ENCODE assay signal across 25 cellular contexts in genomic region chr9:110509787-110510186, GRCh38.
"Had no signal": no experiment of that assay in that cellular context is flagged by ENCODE, and none has a peak within 500 bp of the region (broad histone marks: within the 10 kb centered on the region; RNA-seq: fewer than 3 reads in every experiment).

No MANE protein-coding gene starts in this region.

- H3K36me3 ChIP-seq: lower lobe of right lung had no signal

- DNase-seq: activated CD4-positive, alpha-beta T cell treated with anti-CD3 and anti-CD28 coated beads for 36 hours; activated CD4-positive, CD25-positive, alpha-beta regulatory T cell; activated CD8-positive, alpha-beta memory T cell treated with anti-CD3 and anti-CD28 coated beads, Interleukin-2, amount 10 ng/mL, durations not matched to agents 7 days and 5 days; activated CD8-positive, alpha-beta T cell treated with anti-CD3 and anti-CD28 coated beads, Interleukin-2, amount 10 ng/mL, durations not matched to agents 7 days and 5 days; activated naive CD4-positive, alpha-beta T cell; activated T-cell treated with anti-CD3 and anti-CD28 coated beads, Interleukin-2, amount 50 U/mL, for 48 hours; anterior cingulate cortex; endodermal cell; foreskin keratinocyte; heart left ventricle; kidney glomerular epithelial cell; lower lobe of right lung; mucosa of descending colon; posterior cingulate gyrus; right cardiac atrium; stimulated activated naive CD4-positive, alpha-beta T cell treated with Interleukin-2 at 50 U/mL for 16 hours; T-helper 9 cell had no signal

- H3K4me1 Mint-ChIP-seq: activated CD4-positive, alpha-beta T cell treated with anti-CD3 and anti-CD28 coated beads for 36 hours; activated CD8-positive, alpha-beta memory T cell treated with anti-CD3 and anti-CD28 coated beads, Interleukin-2, amount 10 ng/mL, durations not matched to agents 7 days and 5 days; central memory CD8-positive, alpha-beta T cell; endodermal cell had no signal

- H3K4me1 ChIP-seq: esophagus muscularis mucosa, foreskin keratinocyte, heart left ventricle, lower lobe of right lung, tibial nerve had no signal

- H3K9me3 Mint-ChIP-seq: activated T-helper 2 cell treated with anti-CD3 and anti-CD28 coated beads, Interferon-gamma antibody, Interleukin-2, Interleukin-4, amounts not matched to agents 10 μg/mL and 5 μg/mL and 100 μg/mL, durations not matched to agents 14 hours and 24 hours and 36 hours; dendritic cell treated with granulocyte-macrophage colony-stimulating factor and Interleukin-4, amounts not matched to agents 40 ng/mL and 50 ng/mL, for 4 days; endodermal cell had no signal

- H3K4me3 ChIP-seq: esophagus muscularis mucosa, heart left ventricle, lower lobe of right lung, mucosa of descending colon, tibial nerve had no signal

- H3K27me3 ChIP-seq: esophagus muscularis mucosa, heart left ventricle, tibial nerve had no signal

- ATAC-seq: activated CD4-positive, alpha-beta T cell treated with anti-CD3 and anti-CD28 coated beads for 36 hours; activated CD8-positive, alpha-beta memory T cell treated with anti-CD3 and anti-CD28 coated beads, Interleukin-2, amount 10 ng/mL, durations not matched to agents 7 days and 5 days; activated CD8-positive, alpha-beta T cell treated with anti-CD3 and anti-CD28 coated beads, Interleukin-2, amount 10 ng/mL, durations not matched to agents 7 days and 5 days; foreskin keratinocyte; heart left ventricle; left lobe of liver; mucosa of descending colon; natural killer cell treated with Interleukin-12 subunit alpha and Interleukin-12 subunit beta and Interleukin-15 and Interleukin-18, amount 100 ng/mL, for 72 hours; right cardiac atrium had no signal

- H3K27me3 Mint-ChIP-seq: activated CD8-positive, alpha-beta memory T cell treated with anti-CD3 and anti-CD28 coated beads, Interleukin-2, amount 10 ng/mL, durations not matched to agents 7 days and 5 days; central memory CD8-positive, alpha-beta T cell; natural killer cell treated with Interleukin-12 subunit alpha and Interleukin-12 subunit beta and Interleukin-15 and Interleukin-18, amount 100 ng/mL, for 72 hours had no signal

- H3K27ac Mint-ChIP-seq: activated CD4-positive, alpha-beta T cell treated with anti-CD3 and anti-CD28 coated beads for 36 hours; activated CD8-positive, alpha-beta memory T cell treated with anti-CD3 and anti-CD28 coated beads, Interleukin-2, amount 10 ng/mL, durations not matched to agents 7 days and 5 days; activated CD8-positive, alpha-beta T cell treated with anti-CD3 and anti-CD28 coated beads, Interleukin-2, amount 10 ng/mL, durations not matched to agents 7 days and 5 days; activated naive CD8-positive, alpha-beta T cell; activated T-helper 2 cell treated with anti-CD3 and anti-CD28 coated beads, Interferon-gamma antibody, Interleukin-2, Interleukin-4, amounts not matched to agents 10 μg/mL and 5 μg/mL and 100 μg/mL, durations not matched to agents 14 hours and 24 hours and 36 hours; dendritic cell treated with granulocyte-macrophage colony-stimulating factor and Interleukin-4, amounts not matched to agents 40 ng/mL and 50 ng/mL, for 4 days; endodermal cell; natural killer cell treated with Interleukin-12 subunit alpha and Interleukin-12 subunit beta and Interleukin-15 and Interleukin-18, amount 100 ng/mL, for 72 hours had no signal

- H3K4me3 Mint-ChIP-seq: activated CD4-positive, alpha-beta T cell treated with anti-CD3 and anti-CD28 coated beads for 36 hours; activated CD8-positive, alpha-beta memory T cell treated with anti-CD3 and anti-CD28 coated beads, Interleukin-2, amount 10 ng/mL, durations not matched to agents 7 days and 5 days; activated CD8-positive, alpha-beta T cell treated with anti-CD3 and anti-CD28 coated beads, Interleukin-2, amount 10 ng/mL, durations not matched to agents 7 days and 5 days; activated naive CD8-positive, alpha-beta T cell; central memory CD8-positive, alpha-beta T cell; dendritic cell treated with granulocyte-macrophage colony-stimulating factor and Interleukin-4, amounts not matched to agents 40 ng/mL and 50 ng/mL, for 4 days; endodermal cell; natural killer cell treated with Interleukin-12 subunit alpha and Interleukin-12 subunit beta and Interleukin-15 and Interleukin-18, amount 100 ng/mL, for 72 hours had no signal

- H3K9me3 ChIP-seq: esophagus muscularis mucosa, heart left ventricle, lower lobe of right lung, mucosa of descending colon, tibial nerve had no signal

- H3K36me3 Mint-ChIP-seq: activated CD8-positive, alpha-beta memory T cell treated with anti-CD3 and anti-CD28 coated beads, Interleukin-2, amount 10 ng/mL, durations not matched to agents 7 days and 5 days; activated naive CD8-positive, alpha-beta T cell; natural killer cell treated with Interleukin-12 subunit alpha and Interleukin-12 subunit beta and Interleukin-15 and Interleukin-18, amount 100 ng/mL, for 72 hours had no signal
